Comparison of ENCODE assay signal across 18 cellular contexts in the genomic region with DNA sequence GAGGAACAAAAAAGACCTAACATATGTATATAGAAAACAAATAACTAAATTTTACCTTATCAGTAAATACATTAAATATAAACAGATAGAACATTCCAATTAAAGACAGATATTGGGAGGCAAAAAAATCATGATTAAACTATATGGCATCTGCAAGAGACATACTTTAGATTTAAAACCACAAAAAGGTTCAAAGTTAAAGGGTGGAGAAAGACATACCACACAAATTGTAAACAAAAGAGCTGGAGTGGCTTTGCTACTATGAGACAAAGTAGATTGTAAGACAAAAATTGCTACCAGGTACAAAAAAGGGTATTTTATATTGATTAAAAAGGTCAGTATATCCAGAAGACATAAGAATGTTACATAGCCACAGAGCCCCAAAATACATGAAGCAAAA.
DNase-seq lines count a peak whose midpoint lies in the region; ATAC-seq, FAIRE-seq and TF ChIP-seq lines count a peak whose summit lies in the region.
"Had no signal": no experiment of that assay in that cellular context is flagged by ENCODE, and none has a peak within 500 bp of the region (broad histone marks: within the 10 kb centered on the region; RNA-seq: fewer than 3 reads in every experiment).

No MANE protein-coding gene starts in this region.

- TF ChIP-seq CTCF in HepG2 (CRISPR knock-in tag; IDR thresholded peaks at IDR 0.05) (no peak), right lobe of liver (IDR thresholded peaks at IDR 0.05) (no peak), astrocyte (IDR thresholded peaks at IDR 0.05; ENCODE audit: insufficient read depth, low read depth, low read length) (no peak)

- H3K27ac Mint-ChIP-seq in astrocyte (ENCODE audit: unreplicated experiment): peak overlapping the region; percentile 41
- H3K27ac Mint-ChIP-seq: B cell, GM23338 had no signal

- H3K79me2 ChIP-seq in HepG2 (ENCODE audit: insufficient read depth, low read length): peaks cover 24% of the 10 kb centered on the region
- no peaks in the 10 kb centered on the region for H3K79me2 ChIP-seq in astrocyte (ENCODE audit: insufficient read depth, low read length)

- no peaks in the 10 kb centered on the region for H3K27me3 Mint-ChIP-seq in astrocyte (ENCODE audit: low read depth, unreplicated experiment)
- H3K27me3 Mint-ChIP-seq: B cell had no signal

- peaks cover 19% of the 10 kb centered on the region for H3K9me3 ChIP-seq in HepG2 (ENCODE audit: low read length)
- no peaks in the 10 kb centered on the region for H3K9me3 ChIP-seq in right lobe of liver
- H3K9me3 ChIP-seq in astrocyte (ENCODE audit: insufficient read depth, low read depth, low read length): peaks cover 8% of the 10 kb centered on the region

- TF ChIP-seq POLR2A in HepG2 (IDR thresholded peaks at IDR 0.05; ENCODE audit: insufficient read depth in 1 of 2, low read depth in 2 of 2, low read length in 2 of 2) (no peak), right lobe of liver (IDR thresholded peaks at IDR 0.05) (no peak)

- ATAC-seq in HepG2: no peak
- no peak for ATAC-seq in right lobe of liver
- no peak for ATAC-seq in HG02970 (IDR thresholded peaks at IDR 0.05; ENCODE audit: low FRiP score, unreplicated experiment)
- ATAC-seq: GM23338, K562 had no signal

- peaks cover 2% of the 10 kb centered on the region for H3K36me3 Mint-ChIP-seq in astrocyte (ENCODE audit: low read depth, unreplicated experiment)

- POLR2A ChIA-PET in HepG2 (lab: Yijun Ruan, JAX): no interaction called here

- H3K9ac ChIP-seq in HepG2 (ENCODE audit: insufficient read depth, low read depth, low read length): no peak overlapping the region
- H3K9ac ChIP-seq in astrocyte (ENCODE audit: low read length): no peak overlapping the region
- H3K9ac ChIP-seq: BLaER1 treated with 17β-estradiol and CSF1 and Interleukin-3, amounts not matched to agents 10 nM and 100 nM had no signal

- no peak for TF ChIP-seq EP300 in HepG2 (IDR thresholded peaks at IDR 0.05; ENCODE audit: low read depth in 2 of 2, low read length in 2 of 2)
- no peak for TF ChIP-seq EP300 in HepG2 (CRISPR knock-in tag; IDR thresholded peaks at IDR 0.05; ENCODE audit: borderline replicate concordance)

- peaks cover 14% of the 10 kb centered on the region for H3K4me1 Mint-ChIP-seq in astrocyte (ENCODE audit: low read depth, unreplicated experiment)
- H3K4me1 Mint-ChIP-seq: B cell, GM23338 had no signal

- in situ Hi-C loops in HepG2 (cut with HindIII; ENCODE audit: extremely low pct_ligation_motif_present, low pct_unique_long_range_greater_than_20kb): no loop called here

- BruUV-seq in HepG2 (replicated peaks; lab: Mats Ljungman, UMichigan): no TSS peak

- no peak overlapping the region for H3K4me2 ChIP-seq in HepG2 (ENCODE audit: low read depth, low read length)
- H3K4me2 ChIP-seq in astrocyte (ENCODE audit: low read length): no peak overlapping the region
- H3K4me2 ChIP-seq: BLaER1 treated with 17β-estradiol and CSF1 and Interleukin-3, amounts not matched to agents 10 nM and 100 nM; GM23338 had no signal

- H3K27me3 ChIP-seq in HepG2 (ENCODE audit: control insufficient read depth in 1 of 2, insufficient read depth in 2 of 2, low read length in 2 of 2) (no peaks in the 10 kb centered on the region), right lobe of liver (no peaks in the 10 kb centered on the region), astrocyte (ENCODE audit: insufficient read depth, low read length) (no peaks in the 10 kb centered on the region)
- H3K27me3 ChIP-seq: BLaER1 treated with 17β-estradiol and CSF1 and Interleukin-3, amounts not matched to agents 10 nM and 100 nM had no signal

- H4K20me1 ChIP-seq in HepG2 (ENCODE audit: insufficient read depth, low read length) (no peaks in the 10 kb centered on the region), astrocyte (ENCODE audit: insufficient read depth, low read length) (no peaks in the 10 kb centered on the region)
- H4K20me1 ChIP-seq: BLaER1 treated with 17β-estradiol and CSF1 and Interleukin-3, amounts not matched to agents 10 nM and 100 nM had no signal

- peaks cover 19% of the 10 kb centered on the region for H3K4me1 ChIP-seq in HepG2 (ENCODE audit: insufficient read depth, low read length)
- H3K4me1 ChIP-seq in right lobe of liver: no peaks in the 10 kb centered on the region
- peaks cover 4% of the 10 kb centered on the region for H3K4me1 ChIP-seq in astrocyte (ENCODE audit: insufficient read depth, low read length)
- H3K4me1 ChIP-seq: Caco-2 had no signal

- H3K9me3 Mint-ChIP-seq in astrocyte (ENCODE audit: unreplicated experiment): peaks cover 28% of the 10 kb centered on the region

- DNase-seq in HepG2 (ENCODE audit: low spot score) (peak; percentile 27), right lobe of liver (no peak), astrocyte (ENCODE audit: low read depth) (peak; percentile 42), SK-N-DZ (ENCODE audit: low spot score) (no peak), T1000 (lab: John Stamatoyannopoulos, UW) (no peak)
- peak; percentile 23 for DNase-seq in Jurkat, Clone E6-1 (ENCODE audit: low read depth, low spot score)
- DNase-seq in activated CD4-positive, CD25-positive, alpha-beta regulatory T cell (lab: John Stamatoyannopoulos, UW): no peak
- DNase-seq: Caco-2, GF-D8, HCEC 1CT had no signal

- CTCF ChIA-PET in HepG2 (lab: Yijun Ruan, JAX; ENCODE audit: low intra/inter-chr PET ratio, low total read pairs): no interaction called here

- H3K4me3 ChIP-seq in HepG2 (replicated peaks in 1 of 3; ENCODE audit: insufficient read depth in 1 of 3, low read depth in 2 of 3, low read length in 3 of 3): no peak overlapping the region
- H3K4me3 ChIP-seq in right lobe of liver: no peak overlapping the region
- no peak overlapping the region for H3K4me3 ChIP-seq in Jurkat, Clone E6-1 (ENCODE audit: low read length)
- H3K4me3 ChIP-seq in astrocyte (ENCODE audit: insufficient read depth, low read depth, low read length): no peak overlapping the region
- H3K4me3 ChIP-seq: BLaER1 treated with 17β-estradiol and CSF1 and Interleukin-3, amounts not matched to agents 10 nM and 100 nM; GM23338; K562 had no signal

- intact Hi-C loops in HepG2 (cut with micrococcal nuclease; ENCODE audit: unreplicated experiment): no loop called here
- intact Hi-C loops in right lobe of liver (cut with DNase I): no loop called here

- peaks cover 2 to 4% of the 10 kb centered on the region in 2 experiments; a peak in 2 of 5 replicates for H3K36me3 ChIP-seq in HepG2 (replicated peaks in 1 of 2; ENCODE audit: control insufficient read depth in 1 of 2, insufficient read depth in 2 of 2, low read length in 2 of 2)
- H3K36me3 ChIP-seq in right lobe of liver: no peaks in the 10 kb centered on the region
- no peaks in the 10 kb centered on the region for H3K36me3 ChIP-seq in astrocyte (ENCODE audit: insufficient read depth, low read length)

- no peak for TF ChIP-seq RAD21 in HepG2 (CRISPR knock-in tag; IDR thresholded peaks at IDR 0.05)

- no peak overlapping the region for H3K4me3 Mint-ChIP-seq in astrocyte (ENCODE audit: unreplicated experiment)
- H3K4me3 Mint-ChIP-seq: B cell, GM23338 had no signal

- H2AFZ ChIP-seq in HepG2 (ENCODE audit: low read length): no peak overlapping the region
- H2AFZ ChIP-seq in astrocyte (ENCODE audit: low read depth, low read length): no peak overlapping the region
- H2AFZ ChIP-seq: GM23338 had no signal

- FAIRE-seq in HepG2 (lab: Jason Lieb, UNC) (no peak), astrocyte (lab: Jason Lieb, UNC) (no peak)
- FAIRE-seq: D721Med, H54, K562 had no signal

- H3K27ac ChIP-seq in HepG2 (ENCODE audit: extremely low read length, insufficient read depth, low read length): no peak overlapping the region
- no peak overlapping the region for H3K27ac ChIP-seq in right lobe of liver
- no peak overlapping the region for H3K27ac ChIP-seq in astrocyte (ENCODE audit: low read depth, low read length)
- H3K27ac ChIP-seq: 22Rv1; BLaER1 treated with 17β-estradiol and CSF1 and Interleukin-3, amounts not matched to agents 10 nM and 100 nM had no signal

TF ChIP-seq in HepG2, 621 proteins besides CTCF, POLR2A, EP300 and RAD21 (continues in another document):
- TF ChIP-seq, protein P1, sequence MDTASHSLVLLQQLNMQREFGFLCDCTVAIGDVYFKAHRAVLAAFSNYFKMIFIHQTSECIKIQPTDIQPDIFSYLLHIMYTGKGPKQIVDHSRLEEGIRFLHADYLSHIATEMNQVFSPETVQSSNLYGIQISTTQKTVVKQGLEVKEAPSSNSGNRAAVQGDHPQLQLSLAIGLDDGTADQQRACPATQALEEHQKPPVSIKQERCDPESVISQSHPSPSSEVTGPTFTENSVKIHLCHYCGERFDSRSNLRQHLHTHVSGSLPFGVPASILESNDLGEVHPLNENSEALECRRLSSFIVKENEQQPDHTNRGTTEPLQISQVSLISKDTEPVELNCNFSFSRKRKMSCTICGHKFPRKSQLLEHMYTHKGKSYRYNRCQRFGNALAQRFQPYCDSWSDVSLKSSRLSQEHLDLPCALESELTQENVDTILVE (CRISPR knock-in tag; IDR thresholded peaks at IDR 0.05): no peak
- TF ChIP-seq, protein P2, sequence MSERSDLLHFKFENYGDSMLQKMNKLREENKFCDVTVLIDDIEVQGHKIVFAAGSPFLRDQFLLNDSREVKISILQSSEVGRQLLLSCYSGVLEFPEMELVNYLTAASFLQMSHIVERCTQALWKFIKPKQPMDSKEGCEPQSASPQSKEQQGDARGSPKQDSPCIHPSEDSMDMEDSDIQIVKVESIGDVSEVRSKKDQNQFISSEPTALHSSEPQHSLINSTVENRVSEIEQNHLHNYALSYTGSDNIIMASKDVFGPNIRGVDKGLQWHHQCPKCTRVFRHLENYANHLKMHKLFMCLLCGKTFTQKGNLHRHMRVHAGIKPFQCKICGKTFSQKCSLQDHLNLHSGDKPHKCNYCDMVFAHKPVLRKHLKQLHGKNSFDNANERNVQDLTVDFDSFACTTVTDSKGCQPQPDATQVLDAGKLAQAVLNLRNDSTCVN (CRISPR knock-in tag; IDR thresholded peaks at IDR 0.05; ENCODE audit: borderline replicate concordance): no peak
- TF ChIP-seq SUZ12 (IDR thresholded peaks at IDR 0.05; ENCODE audit: low read depth, low read length) (no peak), SIN3A (IDR thresholded peaks at IDR 0.05; ENCODE audit: borderline replicate concordance, low read depth, low read length) (no peak), ZNF24 (IDR thresholded peaks at IDR 0.05) (no peak), FOSL2 (CRISPR knock-in tag; IDR thresholded peaks at IDR 0.05) (no peak), PHB2 (IDR thresholded peaks at IDR 0.05; ENCODE audit: partially characterized antibody) (no peak)
- TF ChIP-seq, protein P3, sequence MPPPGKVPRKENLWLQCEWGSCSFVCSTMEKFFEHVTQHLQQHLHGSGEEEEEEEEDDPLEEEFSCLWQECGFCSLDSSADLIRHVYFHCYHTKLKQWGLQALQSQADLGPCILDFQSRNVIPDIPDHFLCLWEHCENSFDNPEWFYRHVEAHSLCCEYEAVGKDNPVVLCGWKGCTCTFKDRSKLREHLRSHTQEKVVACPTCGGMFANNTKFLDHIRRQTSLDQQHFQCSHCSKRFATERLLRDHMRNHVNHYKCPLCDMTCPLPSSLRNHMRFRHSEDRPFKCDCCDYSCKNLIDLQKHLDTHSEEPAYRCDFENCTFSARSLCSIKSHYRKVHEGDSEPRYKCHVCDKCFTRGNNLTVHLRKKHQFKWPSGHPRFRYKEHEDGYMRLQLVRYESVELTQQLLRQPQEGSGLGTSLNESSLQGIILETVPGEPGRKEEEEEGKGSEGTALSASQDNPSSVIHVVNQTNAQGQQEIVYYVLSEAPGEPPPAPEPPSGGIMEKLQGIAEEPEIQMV (CRISPR knock-in tag; IDR thresholded peaks at IDR 0.05; ENCODE audit: low read depth): no peak

Comparison
In these comparisons a context has a peak if more than half of its experiments do, and no peak if none do; other contexts are left out.
1. DNase-seq: peak in HepG2 (single experiment), Jurkat, Clone E6-1 (single experiment) and astrocyte (single experiment); none in right lobe of liver (0 of 3), SK-N-DZ (single experiment), T1000 (single experiment) and activated CD4-positive, CD25-positive, alpha-beta regulatory T cell (0 of 4).